ENCODE assay signal across 1 cellular context in genomic region chr2:54485756-54486155, GRCh38. TPM values are rescaled to one million over a fixed set of nuclear protein-coding genes. Genes with fewer than 3 reads are reported as not detected.
A peak's percentile ranks its signal among the peaks of the same experiment; 100 is the strongest.
DNase-seq lines count a peak whose midpoint lies in the region; TF ChIP-seq lines count a peak whose summit lies in the region.
"Not testable (repeated sequence)": the region's sequence is repeated elsewhere in the genome, so short reads cannot be mapped to it uniquely, and the experiment has no call there.

No MANE protein-coding gene starts in this region.

- not testable (repeated sequence) for H3K4me3 ChIP-seq in left ventricle myocardium inferior

- not testable (repeated sequence) for H3K27me3 ChIP-seq in left ventricle myocardium inferior (ENCODE audit: low read depth)

- not testable (repeated sequence) for DNase-seq in left ventricle myocardium inferior

- H3K27ac ChIP-seq in left ventricle myocardium inferior (replicated peaks), result peak overlapping the region; percentile 57

- H3K4me1 ChIP-seq in left ventricle myocardium inferior, result peaks cover 91% of the 10 kb centered on the region

- not testable (repeated sequence) for H3K36me3 ChIP-seq in left ventricle myocardium inferior

- not testable (repeated sequence) for H3K9me3 ChIP-seq in left ventricle myocardium inferior (replicated peaks)

- intact Hi-C loops in left ventricle myocardium inferior (cut with micrococcal nuclease), result not testable (repeated sequence)

- not testable (repeated sequence) for TF ChIP-seq CTCF in left ventricle myocardium inferior (IDR thresholded peaks at IDR 0.05; ENCODE audit: borderline replicate concordance)

RNA-seq across cellular contexts. Expression of gene SPTBN1, which starts 29.6 kb away (rescaled TPM):
- 484 TPM for total RNA-seq in left ventricle myocardium inferior
